8 cellular contexts compared by ENCODE assay signal in genomic region chr14:57389646-57390036, GRCh38. TPM values are rescaled to one million over a fixed set of nuclear protein-coding genes. Genes with fewer than 3 reads are reported as not detected.
DNase-seq lines count a peak whose midpoint lies in the region; ATAC-seq and TF ChIP-seq lines count a peak whose summit lies in the region.

No MANE protein-coding gene starts in this region.

- ATAC-seq in HG02852 (IDR thresholded peaks at IDR 0.05; ENCODE audit: unreplicated experiment) (peak; percentile 4), GM18861 (IDR thresholded peaks at IDR 0.05; ENCODE audit: unreplicated experiment) (no peak)

- H3K36me3 ChIP-seq in ES-I3 (ENCODE audit: insufficient read depth, low read length) = no peaks in the 10 kb centered on the region
- peaks cover 15% of the 10 kb centered on the region for H3K36me3 ChIP-seq in WERI-Rb-1

- H3K27me3 ChIP-seq in WERI-Rb-1 (ENCODE audit: insufficient read depth, low read depth, severe bottlenecking) = no peaks in the 10 kb centered on the region

- H3K9me3 ChIP-seq in ES-I3 (ENCODE audit: control insufficient read depth, insufficient read depth, low read length) (no peaks in the 10 kb centered on the region), WERI-Rb-1 (ENCODE audit: severe bottlenecking) (no peaks in the 10 kb centered on the region)

- peak overlapping the region; percentile 78 for H3K4me3 ChIP-seq in WERI-Rb-1 (ENCODE audit: low read depth, low read length)
- peak overlapping the region; percentile 72 to 82 for H3K4me3 ChIP-seq in foreskin fibroblast (ENCODE audit: low read depth in 1 of 2, low read length in 2 of 2)
- peak overlapping the region; percentile 80 for H3K4me3 ChIP-seq in skeletal muscle cell (ENCODE audit: low read depth, low read length)

- peak overlapping the region; percentile 88 for H3K27ac ChIP-seq in WERI-Rb-1

- peak overlapping the region; percentile 73 for H3K9ac ChIP-seq in ES-I3 (ENCODE audit: low read depth, low read length)

- DNase-seq in WERI-Rb-1 (peak; percentile 79), foreskin fibroblast (no peak), skeletal muscle cell (ENCODE audit: low read depth) (no peak), NCI-H1436 treated with DMSO at 0.1 percent for 48 hours (lab: John Stamatoyannopoulos, UW) (no peak), occipital lobe (lab: John Stamatoyannopoulos, UW) (no peak)

- TF ChIP-seq CTCF in WERI-Rb-1 (IDR thresholded peaks at IDR 0.05; ENCODE audit: low read depth, low read length) = no peak
- no peak for TF ChIP-seq CTCF in foreskin fibroblast (IDR thresholded peaks at IDR 0.05; ENCODE audit: low read depth, low read length)

- H3K4me1 ChIP-seq in ES-I3 (ENCODE audit: insufficient read depth, low read length) = peaks cover 8% of the 10 kb centered on the region

RNA-seq across cellular contexts. Expression of gene NAA30, which starts 0.7 kb away (rescaled TPM):
- total RNA-seq in occipital lobe = 80.2 TPM
